ENCODE assay signal across 17 cellular contexts in the genomic region with DNA sequence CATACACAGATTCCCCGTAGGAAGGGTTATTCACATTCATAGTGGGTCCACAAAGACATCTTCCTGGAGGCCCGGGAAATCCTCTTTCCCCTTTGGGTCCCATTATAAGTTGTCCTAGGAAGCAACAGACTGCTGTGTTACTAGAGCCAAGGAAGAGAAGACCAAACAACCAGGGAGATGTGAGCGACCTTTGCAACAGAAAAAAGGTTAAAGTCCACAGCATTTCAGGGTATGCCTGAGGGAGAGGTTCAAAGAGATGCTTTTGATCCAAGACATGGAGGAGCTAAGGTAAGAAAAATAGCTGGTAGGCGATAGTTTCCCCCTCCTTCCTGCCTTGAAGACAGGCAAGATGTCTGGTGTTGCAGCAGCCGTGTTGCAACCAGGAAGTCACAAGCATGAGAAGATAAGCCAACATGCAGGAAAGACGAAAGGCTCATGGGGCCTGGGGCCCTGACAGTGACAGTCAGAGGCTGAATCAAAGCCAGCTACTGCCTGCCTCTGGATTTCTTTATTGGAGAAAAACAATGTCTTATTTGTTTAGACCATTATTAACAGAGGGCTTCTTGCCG. TPM values are rescaled to one million over a fixed set of nuclear protein-coding genes. Genes with fewer than 3 reads are reported as not detected.
DNase-seq lines count a peak whose midpoint lies in the region; ATAC-seq and TF ChIP-seq lines count a peak whose summit lies in the region.
"Had no signal": no experiment of that assay in that cellular context is flagged by ENCODE, and none has a peak within 500 bp of the region (broad histone marks: within the 10 kb centered on the region; RNA-seq: fewer than 3 reads in every experiment).

No MANE protein-coding gene starts in this region.

- H3K36me3 Mint-ChIP-seq in type B pancreatic cell: peaks cover 8% of the 10 kb centered on the region

- H3K4me1 Mint-ChIP-seq in type B pancreatic cell (ENCODE audit: unreplicated experiment): peaks cover 5% of the 10 kb centered on the region

- H3K9me3 Mint-ChIP-seq in type B pancreatic cell: peaks cover 5% of the 10 kb centered on the region
- H3K9me3 Mint-ChIP-seq: T-helper 1 cell treated with Interleukin-12 subunit alpha and Interleukin-12 subunit beta and Interleukin-4 antibody, amounts not matched to agents 30 μg/mL and 1 μg/mL, for 36 hours had no signal

- no peak for ATAC-seq in HG03045 (IDR thresholded peaks at IDR 0.05; ENCODE audit: unreplicated experiment)
- ATAC-seq: GM12878 had no signal

- H3K27me3 ChIP-seq in neutrophil: no peaks in the 10 kb centered on the region
- H3K27me3 ChIP-seq: BE2C had no signal

- no peak overlapping the region for H3K4me3 ChIP-seq in neutrophil (ENCODE audit: low read depth in 1 of 2, low read length in 1 of 2)
- H3K4me3 ChIP-seq: GM12878 had no signal

- TF ChIP-seq CTCF in neutrophil (IDR thresholded peaks at IDR 0.05) (no peak), type B pancreatic cell (conservative IDR thresholded peaks at IDR 0.05) (no peak)

- no peaks in the 10 kb centered on the region for H3K27me3 Mint-ChIP-seq in type B pancreatic cell

- H3K4me1 ChIP-seq in neutrophil (ENCODE audit: control insufficient read depth in 1 of 2, insufficient read depth in 1 of 2, low read depth in 1 of 2, low read length in 1 of 2): peaks cover 30 to 31% of the 10 kb centered on the region in 2 experiments

- no peak overlapping the region for H3K4me3 Mint-ChIP-seq in type B pancreatic cell
- H3K4me3 Mint-ChIP-seq: T-helper 1 cell treated with Interleukin-12 subunit alpha and Interleukin-12 subunit beta and Interleukin-4 antibody, amounts not matched to agents 30 μg/mL and 1 μg/mL, for 36 hours had no signal

- peak overlapping the region; percentile 71 for H3K27ac ChIP-seq in neutrophil

- DNase-seq in CD1c-positive myeloid dendritic cell (ENCODE audit: extremely low spot score): peak; percentile 11
- DNase-seq in HuH-7 (ENCODE audit: low spot score): peak; percentile 52
- peak; percentile 38 for DNase-seq in SKM-1 treated with dmso at 0.1 percent for 144 hours (lab: John Stamatoyannopoulos, UW; ENCODE audit: unreplicated experiment)
- no peak for DNase-seq in type B pancreatic cell (ENCODE audit: extremely low spot score, unreplicated experiment)
- no peak for DNase-seq in RKO (ENCODE audit: low spot score)
- DNase-seq: BE2C, DMS53, HCEC 1CT, MV-4-11, NCI-H1436, NCI-H2081, NCI-H524, RPMI8226 had no signal

- H3K36me3 ChIP-seq in neutrophil: no peaks in the 10 kb centered on the region
- H3K36me3 ChIP-seq: BE2C had no signal

- H3K9me3 ChIP-seq in neutrophil: no peaks in the 10 kb centered on the region
- H3K9me3 ChIP-seq: BE2C had no signal

- H3K27ac Mint-ChIP-seq in type B pancreatic cell: no peak overlapping the region
- H3K27ac Mint-ChIP-seq: T-helper 1 cell treated with Interleukin-12 subunit alpha and Interleukin-12 subunit beta and Interleukin-4 antibody, amounts not matched to agents 30 μg/mL and 1 μg/mL, for 36 hours had no signal

RNA-seq across cellular contexts. Expression of gene EAF1, which starts 30.9 kb away (rescaled TPM):
- 23.1 and 23.5 TPM in 2 replicates for total RNA-seq in type B pancreatic cell (ENCODE audit: low replicate concordance)

RNA-seq across cellular contexts. Expression of gene METTL6, which starts 31.0 kb away (rescaled TPM):
- total RNA-seq in type B pancreatic cell (ENCODE audit: low replicate concordance): 19.3 and 20.1 TPM in 2 replicates

Comparison
In these comparisons a context has a peak if more than half of its experiments do, and no peak if none do; other contexts are left out.
1. DNase-seq: peak in CD1c-positive myeloid dendritic cell (single experiment), HuH-7 (single experiment) and SKM-1 treated with dmso at 0.1 percent for 144 hours (single experiment); none in type B pancreatic cell (single experiment) and RKO (single experiment).